ENCODE assay signal across 8 cellular contexts in genomic region chr1:172343246-172344099, GRCh38.
DNase-seq lines count a peak whose midpoint lies in the region; ATAC-seq and TF ChIP-seq lines count a peak whose summit lies in the region.

No MANE protein-coding gene starts in this region.

- H3K36me3 ChIP-seq in Panc1 (ENCODE audit: control insufficient read depth, insufficient read depth, low read length) (no peaks in the 10 kb centered on the region), fibroblast of lung (ENCODE audit: control insufficient read depth, insufficient read depth, low read length) (no peaks in the 10 kb centered on the region)
- no peaks in the 10 kb centered on the region for H3K36me3 ChIP-seq in naive thymus-derived CD4-positive, alpha-beta T cell (ENCODE audit: control insufficient read depth in 2 of 3, insufficient read depth in 3 of 3, low read length in 3 of 3)

- no peak overlapping the region for H2AFZ ChIP-seq in fibroblast of lung (ENCODE audit: low read length)

- H3K27ac ChIP-seq in Panc1 (ENCODE audit: low read length), result peak overlapping the region; percentile 95
- peak overlapping the region; percentile 78 for H3K27ac ChIP-seq in fibroblast of lung (ENCODE audit: insufficient read depth, low read length)
- H3K27ac ChIP-seq in naive thymus-derived CD4-positive, alpha-beta T cell (ENCODE audit: low read depth, low read length), result no peak overlapping the region

- peak overlapping the region in 1 of 2 experiments; percentile 16; a peak in 1 of 4 replicates for H3K4me3 ChIP-seq in Panc1 (ENCODE audit: low read depth in 2 of 2, low read length in 2 of 2)
- peak overlapping the region in 3 of 4 experiments; percentile 8 to 29 (median 19) for H3K4me3 ChIP-seq in fibroblast of lung (replicated peaks in 1 of 4; ENCODE audit: control extremely low read depth in 1 of 4, insufficient read depth in 1 of 4, low read depth in 3 of 4, low read length in 4 of 4)
- H3K4me3 ChIP-seq in naive thymus-derived CD4-positive, alpha-beta T cell (ENCODE audit: low read length), result no peak overlapping the region

- POLR2A ChIA-PET in Panc1 (lab: Charles Lee), result interaction anchor here (0.6 kb wide), 2 partner anchors 21 to 710 kb away, joined by 4 to 5 read pairs; no protein-coding TSS in a partner anchor
- POLR2A ChIA-PET in naive thymus-derived CD4-positive, alpha-beta T cell (lab: Charles Lee), result interaction anchor here (0.6 to 1.0 kb wide), 2 partner anchors 12 to 16 kb away, joined by 3 to 4 read pairs; no protein-coding TSS in a partner anchor

- H4K20me1 ChIP-seq in fibroblast of lung (ENCODE audit: control insufficient read depth, extremely low read depth, insufficient read depth, low read length), result no peaks in the 10 kb centered on the region

- H3K4me3 Mint-ChIP-seq in stimulated activated memory B cell treated with anti-CD40 and anti-IgM and Interleukin-4, amounts not matched to agents 10 μg/mL and 1 μg/mL and 100 μg/mL, for 72 hours, result peak overlapping the region; percentile 56
- H3K4me3 Mint-ChIP-seq in naive thymus-derived CD4-positive, alpha-beta T cell, result peak overlapping the region in 2 of 10 donors; percentile 15 to 23

- H3K4me1 Mint-ChIP-seq in stimulated activated memory B cell treated with anti-CD40 and anti-IgM and Interleukin-4, amounts not matched to agents 10 μg/mL and 1 μg/mL and 100 μg/mL, for 72 hours, result peaks cover 61% of the 10 kb centered on the region
- peaks cover 5 to 37% (median 9%) of the 10 kb centered on the region in 7 donors for H3K4me1 Mint-ChIP-seq in naive thymus-derived CD4-positive, alpha-beta T cell

- H3K27me3 Mint-ChIP-seq in stimulated activated memory B cell treated with anti-CD40 and anti-IgM and Interleukin-4, amounts not matched to agents 10 μg/mL and 1 μg/mL and 100 μg/mL, for 72 hours, result no peaks in the 10 kb centered on the region
- no peaks in the 10 kb centered on the region for H3K27me3 Mint-ChIP-seq in naive thymus-derived CD4-positive, alpha-beta T cell

- DNase-seq in Panc1 (ENCODE audit: low read depth, low spot score), result no peak
- peak; percentile 85 to 91 for DNase-seq in fibroblast of lung (ENCODE audit: low read depth in 2 of 2)
- DNase-seq in naive thymus-derived CD4-positive, alpha-beta T cell, result no peak
- no peak for DNase-seq in foreskin melanocyte
- DNase-seq in NCI-H345 treated with DMSO at 0.1 percent for 48 hours (lab: John Stamatoyannopoulos, UW; ENCODE audit: unreplicated experiment), result no peak

- H3K27me3 ChIP-seq in Panc1 (ENCODE audit: control insufficient read depth, insufficient read depth, low read length) (no peaks in the 10 kb centered on the region), fibroblast of lung (ENCODE audit: control insufficient read depth, insufficient read depth, low read length) (no peaks in the 10 kb centered on the region)
- no peaks in the 10 kb centered on the region for H3K27me3 ChIP-seq in naive thymus-derived CD4-positive, alpha-beta T cell (ENCODE audit: control insufficient read depth in 2 of 2, insufficient read depth in 2 of 2, low read length in 2 of 2)

- peaks cover 15% of the 10 kb centered on the region for H3K4me1 ChIP-seq in Panc1 (ENCODE audit: control insufficient read depth, insufficient read depth, low read length)
- H3K4me1 ChIP-seq in fibroblast of lung (ENCODE audit: control insufficient read depth, extremely low read depth, insufficient read depth, low read length), result peaks cover 4% of the 10 kb centered on the region
- peaks cover 0 to under 1% of the 10 kb centered on the region in 2 donors for H3K4me1 ChIP-seq in naive thymus-derived CD4-positive, alpha-beta T cell (ENCODE audit: control insufficient read depth in 2 of 2, insufficient read depth in 2 of 2, low read length in 2 of 2)

- H3K36me3 Mint-ChIP-seq in stimulated activated memory B cell treated with anti-CD40 and anti-IgM and Interleukin-4, amounts not matched to agents 10 μg/mL and 1 μg/mL and 100 μg/mL, for 72 hours, result peaks cover 15% of the 10 kb centered on the region
- H3K36me3 Mint-ChIP-seq in naive thymus-derived CD4-positive, alpha-beta T cell, result peaks cover 7 to 30% (median 10%) of the 10 kb centered on the region in 5 donors

- no peak overlapping the region for H3K9ac ChIP-seq in fibroblast of lung (ENCODE audit: insufficient read depth, low read length)

- no peaks in the 10 kb centered on the region for H3K79me2 ChIP-seq in fibroblast of lung (ENCODE audit: control insufficient read depth, insufficient read depth, low read length)

- CTCF ChIA-PET in Panc1 (lab: Charles Lee), result interaction anchor here (0.9 kb wide), 1 partner anchor 341 kb away, joined by 3 read pairs; no protein-coding TSS in a partner anchor
- CTCF ChIA-PET in naive thymus-derived CD4-positive, alpha-beta T cell (lab: Charles Lee), result interaction anchor here (0.7 to 1.3 kb wide), 5 partner anchors 51 to 253 kb away, joined by 3 to 4 read pairs (median 3); no protein-coding TSS in a partner anchor

- peak overlapping the region; percentile 79 for H3K4me2 ChIP-seq in fibroblast of lung (ENCODE audit: extremely low read depth, insufficient read depth, low read length)

- ATAC-seq in GM21737 (IDR thresholded peaks at IDR 0.05; ENCODE audit: unreplicated experiment), result peak; percentile 20
- ATAC-seq in Panc1, result peak; percentile 79
- peak; percentile 45 for ATAC-seq in stimulated activated memory B cell treated with anti-CD40 and anti-IgM and Interleukin-4, amounts not matched to agents 10 μg/mL and 1 μg/mL and 100 μg/mL, for 72 hours
- ATAC-seq in HG02588 (IDR thresholded peaks at IDR 0.05; ENCODE audit: unreplicated experiment), result no peak
- no peak for ATAC-seq in naive thymus-derived CD4-positive, alpha-beta T cell

- in situ Hi-C loops in Panc1 (cut with HindIII; ENCODE audit: low pct_unique_long_range_greater_than_20kb, low sequenced_read_pairs), result no loop called here

- BruUV-seq in Panc1 (replicated peaks; lab: Mats Ljungman, UMichigan), result no TSS peak

- TF ChIP-seq CTCF in Panc1 (IDR thresholded peaks at IDR 0.05) (no peak), fibroblast of lung (conservative IDR thresholded peaks at IDR 0.05 in 1 of 2, IDR thresholded peaks at IDR 0.05 in 1 of 2; ENCODE audit: low read depth in 1 of 2, low read length in 2 of 2) (no peak)

- intact Hi-C loops in Panc1 (cut with micrococcal nuclease; ENCODE audit: unreplicated experiment), result no loop called here
- intact Hi-C loops in naive thymus-derived CD4-positive, alpha-beta T cell (cut with micrococcal nuclease), result loop anchor here in 1 of 2 donors (2.0 kb wide), 1 partner anchor 51 kb away; no protein-coding TSS in a partner anchor

- H3K9me3 ChIP-seq in Panc1 (ENCODE audit: control insufficient read depth, insufficient read depth, low read depth, low read length) (peaks cover 26% of the 10 kb centered on the region), fibroblast of lung (ENCODE audit: control insufficient read depth, insufficient read depth, low read depth, low read length) (no peaks in the 10 kb centered on the region)
- H3K9me3 ChIP-seq in naive thymus-derived CD4-positive, alpha-beta T cell (ENCODE audit: control insufficient read depth in 2 of 3, low read length in 3 of 3), result peaks cover 0 to 6% (median 0%) of the 10 kb centered on the region in 3 experiments

- peak overlapping the region; percentile 91 for H3K27ac Mint-ChIP-seq in stimulated activated memory B cell treated with anti-CD40 and anti-IgM and Interleukin-4, amounts not matched to agents 10 μg/mL and 1 μg/mL and 100 μg/mL, for 72 hours
- peak overlapping the region in 3 of 9 donors; percentile 4 to 20 (median 12) for H3K27ac Mint-ChIP-seq in naive thymus-derived CD4-positive, alpha-beta T cell

- peaks cover 17% of the 10 kb centered on the region for H3K9me3 Mint-ChIP-seq in stimulated activated memory B cell treated with anti-CD40 and anti-IgM and Interleukin-4, amounts not matched to agents 10 μg/mL and 1 μg/mL and 100 μg/mL, for 72 hours
- peaks cover 6 to 25% (median 10%) of the 10 kb centered on the region in 11 donors for H3K9me3 Mint-ChIP-seq in naive thymus-derived CD4-positive, alpha-beta T cell

Comparison
In these comparisons a context has a peak if more than half of its experiments do, and no peak if none do; other contexts are left out.
1. ATAC-seq: peak in GM21737 (single experiment), Panc1 (single experiment) and stimulated activated memory B cell treated with anti-CD40 and anti-IgM and Interleukin-4, amounts not matched to agents 10 μg/mL and 1 μg/mL and 100 μg/mL, for 72 hours (single experiment); none in HG02588 (single experiment) and naive thymus-derived CD4-positive, alpha-beta T cell (single experiment).
2. DNase-seq: peak in fibroblast of lung (2 of 2); none in Panc1 (single experiment), naive thymus-derived CD4-positive, alpha-beta T cell (0 of 9), foreskin melanocyte (single experiment) and NCI-H345 treated with DMSO at 0.1 percent for 48 hours (single experiment).